In genomic region chr12:55829967-55830600, GRCh38 we compare ENCODE assay signal across 8 cellular contexts. TPM values are rescaled to one million over a fixed set of nuclear protein-coding genes. Genes with fewer than 3 reads are reported as not detected.
DNase-seq lines count a peak whose midpoint lies in the region; ATAC-seq and TF ChIP-seq lines count a peak whose summit lies in the region.

No MANE protein-coding gene starts in this region.

- H3K36me3 ChIP-seq in Caco-2 (ENCODE audit: control insufficient read depth, insufficient read depth, low read length) (no peaks in the 10 kb centered on the region; the same call in 1 of the 2 replicates), subcutaneous abdominal adipose tissue (ENCODE audit: control insufficient read depth in 5 of 5, insufficient read depth in 5 of 5, low read length in 5 of 5) (peaks cover 0 to 4% (median 2%) of the 10 kb centered on the region in 5 donors)

- intact Hi-C loops in Caco-2 (cut with micrococcal nuclease; ENCODE audit: unreplicated experiment) (loop anchor here (2.0 kb wide), 1 partner anchor 143 kb away; no protein-coding TSS in a partner anchor), activated B cell treated with CpG ODN at 0.5 μM for 24 hours (cut with micrococcal nuclease) (loop anchor here (1.0 to 5.0 kb wide), 8 partner anchors 13 to 1692 kb away; partner anchors contain the start of genes DDIT3, MBD6, PA2G4 and PYM1)

- peak overlapping the region; percentile 85 for H3K27ac ChIP-seq in subcutaneous abdominal adipose tissue (ENCODE audit: low read depth, low read length)

- no peaks in the 10 kb centered on the region for H3K27me3 ChIP-seq in Caco-2 (replicated peaks; ENCODE audit: control insufficient read depth, insufficient read depth, low read length)
- H3K27me3 ChIP-seq in subcutaneous abdominal adipose tissue (ENCODE audit: control insufficient read depth in 5 of 5, insufficient read depth in 4 of 5, low read length in 5 of 5), result no peaks in the 10 kb centered on the region

- H3K4me1 Mint-ChIP-seq in Caco-2 (ENCODE audit: low read depth, unreplicated experiment) (peaks cover 12% of the 10 kb centered on the region), activated B cell treated with CpG ODN at 0.5 μM for 24 hours (peaks cover 51% of the 10 kb centered on the region), memory B cell (peaks cover 30% of the 10 kb centered on the region)

- CTCF ChIA-PET in Caco-2 (lab: Charles Lee), result interaction anchor here (0.6 to 1.7 kb wide), 10 partner anchors 9 to 274 kb away, joined by 3 to 17 read pairs (median 5); partner anchors contain the start of genes ORMDL2, PA2G4, RAB5B and SARNP
- CTCF ChIA-PET in activated B cell treated with CpG ODN at 0.5 μM for 24 hours (lab: Charles Lee), result interaction anchor here (0.9 to 2.2 kb wide), 6 partner anchors 92 to 110 kb away, joined by 3 to 9 read pairs (median 4); no protein-coding TSS in a partner anchor

- H3K4me3 Mint-ChIP-seq in Caco-2 (ENCODE audit: unreplicated experiment) (peak overlapping the region; percentile 82), activated B cell treated with CpG ODN at 0.5 μM for 24 hours (peak overlapping the region; percentile 97), memory B cell (peak overlapping the region; percentile 93)

- DNase-seq in Caco-2 (peak; percentile 41 to 52), activated B cell treated with CpG ODN at 0.5 μM for 24 hours (peak; percentile 32), memory B cell (ENCODE audit: low spot score in 2 of 2) (peak in 1 of 2 donors; percentile 28), HCEC 1CT (no peak)
- peak; percentile 20 for DNase-seq in effector CD8-positive, alpha-beta T cell (lab: John Stamatoyannopoulos, UW)

- H3K9me3 ChIP-seq in Caco-2 (no peaks in the 10 kb centered on the region), subcutaneous abdominal adipose tissue (ENCODE audit: control insufficient read depth in 5 of 5, low read length in 5 of 5) (no peaks in the 10 kb centered on the region)

- peak overlapping the region; percentile 85 for H3K27ac Mint-ChIP-seq in Caco-2 (ENCODE audit: unreplicated experiment)
- peak overlapping the region; percentile 91 for H3K27ac Mint-ChIP-seq in activated B cell treated with CpG ODN at 0.5 μM for 24 hours
- peak overlapping the region; percentile 42 for H3K27ac Mint-ChIP-seq in memory B cell

- H3K4me1 ChIP-seq in Caco-2, result no peaks in the 10 kb centered on the region
- peaks cover 11 to 67% (median 60%) of the 10 kb centered on the region in 5 donors for H3K4me1 ChIP-seq in subcutaneous abdominal adipose tissue (ENCODE audit: control insufficient read depth in 5 of 5, insufficient read depth in 5 of 5, low read length in 5 of 5)

- H3K9ac ChIP-seq in subcutaneous abdominal adipose tissue (ENCODE audit: low read length in 5 of 5), result peak overlapping the region; percentile 50 to 90 (median 88)

- H3K27me3 Mint-ChIP-seq in Caco-2 (ENCODE audit: insufficient read depth, unreplicated experiment) (no peaks in the 10 kb centered on the region), activated B cell treated with CpG ODN at 0.5 μM for 24 hours (no peaks in the 10 kb centered on the region), memory B cell (no peaks in the 10 kb centered on the region)

- H3K36me3 Mint-ChIP-seq in Caco-2 (ENCODE audit: insufficient read depth, unreplicated experiment), result peaks cover 36% of the 10 kb centered on the region
- H3K36me3 Mint-ChIP-seq in activated B cell treated with CpG ODN at 0.5 μM for 24 hours (ENCODE audit: low read depth), result peaks cover 24% of the 10 kb centered on the region
- peaks cover 5% of the 10 kb centered on the region for H3K36me3 Mint-ChIP-seq in memory B cell

- TSS peak; percentile 68 for BruUV-seq in Caco-2 (replicated peaks; lab: Mats Ljungman, UMichigan)

- H3K9me3 Mint-ChIP-seq in Caco-2 (ENCODE audit: unreplicated experiment), result no peaks in the 10 kb centered on the region
- H3K9me3 Mint-ChIP-seq in activated B cell treated with CpG ODN at 0.5 μM for 24 hours, result no peaks in the 10 kb centered on the region
- H3K9me3 Mint-ChIP-seq in memory B cell, result no peaks in the 10 kb centered on the region

- POLR2A ChIA-PET in Caco-2 (lab: Charles Lee) (interaction anchor here (0.6 to 3.1 kb wide), 16 partner anchors 12 to 1915 kb away, joined by 3 to 65 read pairs (median 4); partner anchors contain the start of genes CBX5, ORMDL2, PYM1 and RAB5B), activated B cell treated with CpG ODN at 0.5 μM for 24 hours (lab: Charles Lee) (interaction anchor here (0.5 to 3.1 kb wide), 36 partner anchors 10 to 1915 kb away, joined by 3 to 166 read pairs (median 4); partner anchors contain the start of genes BLOC1S1, CD63, COQ10A and DGKA)

- TF ChIP-seq CTCF in Caco-2 (IDR thresholded peaks at IDR 0.05; ENCODE audit: insufficient read depth in 1 of 2, low read depth in 1 of 2, low read length in 1 of 2, severe bottlenecking in 1 of 2, unreplicated experiment in 1 of 2), result no peak
- no peak for TF ChIP-seq CTCF in activated B cell treated with CpG ODN at 0.5 μM for 24 hours (IDR thresholded peaks at IDR 0.05)

- peak overlapping the region; percentile 76 for H3K4me3 ChIP-seq in Caco-2 (ENCODE audit: low read depth, low read length)
- peak overlapping the region; percentile 93 to 98 (median 97) for H3K4me3 ChIP-seq in subcutaneous abdominal adipose tissue (ENCODE audit: low read depth in 1 of 5, low read length in 5 of 5)

- ATAC-seq in GM19438 (IDR thresholded peaks at IDR 0.05; ENCODE audit: low read depth, unreplicated experiment) (peak; percentile 26), HG03571 (IDR thresholded peaks at IDR 0.05; ENCODE audit: unreplicated experiment) (peak; percentile 22), activated B cell treated with CpG ODN at 0.5 μM for 24 hours (ENCODE audit: low read depth) (peak; percentile 13), memory B cell (ENCODE audit: low read depth) (no peak)

RNA-seq across cellular contexts. Expression of gene DNAJC14, which starts 0.7 kb away (rescaled TPM):
- total RNA-seq in Caco-2 (2022) (21.1 and 24.5 TPM in 2 replicates), activated B cell treated with CpG ODN at 0.5 μM for 24 hours (34.2 and 37.4 TPM in 2 replicates)

RNA-seq across cellular contexts. Expression of gene ORMDL2, which starts 12.2 kb away (rescaled TPM):
- total RNA-seq in Caco-2 (2022), result 44.0 and 48.3 TPM in 2 replicates
- total RNA-seq in activated B cell treated with CpG ODN at 0.5 μM for 24 hours, result 68.0 and 70.9 TPM in 2 replicates

RNA-seq across cellular contexts. Expression of gene SARNP, which starts 12.6 kb away (rescaled TPM):
- 70.9 and 77.6 TPM in 2 replicates for total RNA-seq in Caco-2 (2022)
- total RNA-seq in activated B cell treated with CpG ODN at 0.5 μM for 24 hours, result 53.6 and 58.7 TPM in 2 replicates

RNA-seq across cellular contexts. Expression of gene MMP19, which starts 12.7 kb away (rescaled TPM):
- 1.9 and 2.2 TPM in 2 replicates for total RNA-seq in Caco-2 (2022)
- total RNA-seq in activated B cell treated with CpG ODN at 0.5 μM for 24 hours, result 0.31 TPM in 1 of 2 replicates, not detected in the other
